Comparison of ENCODE assay signal across 20 cellular contexts in genomic region chr6:25344827-25345226, GRCh38.
DNase-seq lines count a peak whose midpoint lies in the region; ATAC-seq and TF ChIP-seq lines count a peak whose summit lies in the region.
"Had no signal": no experiment of that assay in that cellular context is flagged by ENCODE, and none has a peak within 500 bp of the region (broad histone marks: within the 10 kb centered on the region; RNA-seq: fewer than 3 reads in every experiment).

No MANE protein-coding gene starts in this region.

- no peak overlapping the region for H3K4me3 ChIP-seq in BE2C (ENCODE audit: low read depth, low read length)
- H3K4me3 ChIP-seq: GM12878, GM23338 had no signal

- H3K4me3 Mint-ChIP-seq in activated T-cell treated with anti-CD3 and anti-CD28 coated beads, Interleukin-2, amount 50 U/mL, for 72 hours: no peak overlapping the region
- no peak overlapping the region for H3K4me3 Mint-ChIP-seq in activated T-helper 17 cell treated with anti-CD3 and anti-CD28 coated beads, Interleukin-2, amount 50 U/mL, for 72 hours
- H3K4me3 Mint-ChIP-seq: CD4-positive, alpha-beta memory T cell; GM23338; H9; HFFc6 had no signal

- no peaks in the 10 kb centered on the region for H3K36me3 ChIP-seq in BE2C

- H3K9me3 Mint-ChIP-seq in activated T-cell treated with anti-CD3 and anti-CD28 coated beads, Interleukin-2, amount 50 U/mL, for 72 hours: no peaks in the 10 kb centered on the region
- H3K9me3 Mint-ChIP-seq in activated T-helper 17 cell treated with anti-CD3 and anti-CD28 coated beads, Interleukin-2, amount 50 U/mL, for 72 hours: no peaks in the 10 kb centered on the region
- H3K9me3 Mint-ChIP-seq: CD4-positive, alpha-beta memory T cell; GM23338; H9; HFFc6 had no signal

- no peaks in the 10 kb centered on the region for H3K36me3 Mint-ChIP-seq in activated T-cell treated with anti-CD3 and anti-CD28 coated beads, Interleukin-2, amount 50 U/mL, for 72 hours (ENCODE audit: insufficient read depth in 2 of 2)
- H3K36me3 Mint-ChIP-seq in activated T-helper 17 cell treated with anti-CD3 and anti-CD28 coated beads, Interleukin-2, amount 50 U/mL, for 72 hours (ENCODE audit: low read depth): no peaks in the 10 kb centered on the region
- H3K36me3 Mint-ChIP-seq: CD4-positive, alpha-beta memory T cell had no signal

- DNase-seq in DMS53 (lab: John Stamatoyannopoulos, UW): peak; percentile 9
- no peak for DNase-seq in DMS53 treated with DMSO at 0.1 percent for 48 hours (lab: John Stamatoyannopoulos, UW; ENCODE audit: unreplicated experiment)
- no peak for DNase-seq in activated T-cell treated with anti-CD3 and anti-CD28 coated beads, Interleukin-2, amount 50 U/mL, for 72 hours
- no peak for DNase-seq in activated T-cell treated with anti-CD3 and anti-CD28 coated beads for 4 hours
- no peak for DNase-seq in BE2C
- DNase-seq: AML-193; C1 segment of cervical spinal cord; Calu3; CD4-positive, alpha-beta memory T cell; COR-L47; DMS79; EL; GDM1; H9; HFFc6 had no signal

- ATAC-seq in activated T-cell treated with anti-CD3 and anti-CD28 coated beads, Interleukin-2, amount 50 U/mL, for 72 hours (replicated peaks in 1 of 2): peak; percentile 49
- peak; percentile 16 for ATAC-seq in activated T-helper 17 cell treated with anti-CD3 and anti-CD28 coated beads, Interleukin-2, amount 50 U/mL, for 72 hours (replicated peaks)
- ATAC-seq in HG02884 (IDR thresholded peaks at IDR 0.05; ENCODE audit: unreplicated experiment): no peak
- ATAC-seq: GM23338, HCT116 had no signal

- H3K4me1 Mint-ChIP-seq in activated T-cell treated with anti-CD3 and anti-CD28 coated beads, Interleukin-2, amount 50 U/mL, for 72 hours (ENCODE audit: low read depth): peaks cover 4% of the 10 kb centered on the region
- H3K4me1 Mint-ChIP-seq in activated T-helper 17 cell treated with anti-CD3 and anti-CD28 coated beads, Interleukin-2, amount 50 U/mL, for 72 hours: no peaks in the 10 kb centered on the region

- no peaks in the 10 kb centered on the region for H3K27me3 ChIP-seq in BE2C

- peaks cover 7% of the 10 kb centered on the region for H3K4me1 ChIP-seq in BE2C

- no peaks in the 10 kb centered on the region for H3K9me3 ChIP-seq in BE2C

- no peak overlapping the region for H3K27ac Mint-ChIP-seq in activated T-cell treated with anti-CD3 and anti-CD28 coated beads, Interleukin-2, amount 50 U/mL, for 72 hours
- no peak overlapping the region for H3K27ac Mint-ChIP-seq in activated T-helper 17 cell treated with anti-CD3 and anti-CD28 coated beads, Interleukin-2, amount 50 U/mL, for 72 hours
- H3K27ac Mint-ChIP-seq: CD4-positive, alpha-beta memory T cell; GM23338; H9; HFFc6 had no signal

- no peaks in the 10 kb centered on the region for H3K27me3 Mint-ChIP-seq in activated T-cell treated with anti-CD3 and anti-CD28 coated beads, Interleukin-2, amount 50 U/mL, for 72 hours (ENCODE audit: low read depth)
- no peaks in the 10 kb centered on the region for H3K27me3 Mint-ChIP-seq in activated T-helper 17 cell treated with anti-CD3 and anti-CD28 coated beads, Interleukin-2, amount 50 U/mL, for 72 hours

- no peak for TF ChIP-seq CTCF in BE2C (IDR thresholded peaks at IDR 0.05; ENCODE audit: low read depth, low read length)
